In the genomic region with DNA sequence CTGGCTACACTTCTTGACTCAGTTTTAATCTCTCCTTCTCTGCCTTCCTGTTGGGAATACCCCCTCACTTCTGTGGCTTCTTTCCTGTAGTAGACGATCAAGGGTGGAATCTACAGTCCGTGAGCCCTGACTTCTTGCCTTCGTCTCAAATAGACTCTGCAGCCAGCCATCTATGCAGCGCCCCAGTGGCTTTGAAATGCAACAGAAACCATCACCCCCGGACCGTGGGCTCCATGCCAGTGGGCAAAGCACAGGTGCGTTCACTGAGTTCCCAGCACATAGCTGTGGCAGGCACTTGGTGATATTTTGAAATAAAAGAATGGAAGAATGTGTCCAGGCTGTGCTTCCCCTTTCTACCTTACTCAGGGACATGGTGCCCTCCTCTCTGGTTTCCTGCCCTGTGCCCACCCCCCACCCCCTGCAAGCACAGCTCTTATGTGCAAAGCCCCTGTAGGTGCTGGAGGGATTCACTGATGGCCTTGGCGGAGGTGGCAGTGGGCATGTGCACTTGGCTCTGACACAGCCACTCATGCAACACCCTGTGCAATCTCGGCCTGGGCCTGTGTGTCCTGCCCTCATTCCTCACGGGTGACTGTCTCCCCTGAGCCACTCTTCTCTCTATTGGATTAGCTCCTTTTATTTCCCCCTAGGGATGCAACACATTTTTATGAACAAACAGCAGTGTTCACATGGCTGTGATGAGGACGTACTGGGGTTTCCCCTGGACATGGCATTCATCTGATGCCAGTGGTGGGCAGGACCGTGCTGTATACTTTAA, we compare ENCODE assay signal across 11 cellular contexts. TPM values are rescaled to one million over a fixed set of nuclear protein-coding genes. Genes with fewer than 3 reads are reported as not detected.
A peak's percentile ranks its signal among the peaks of the same experiment; 100 is the strongest.
DNase-seq lines count a peak whose midpoint lies in the region; ATAC-seq, FAIRE-seq and TF ChIP-seq lines count a peak whose summit lies in the region.
"Had no signal": no experiment of that assay in that cellular context is flagged by ENCODE, and none has a peak within 500 bp of the region (broad histone marks: within the 10 kb centered on the region; RNA-seq: fewer than 3 reads in every experiment).

No MANE protein-coding gene starts in this region.

- CTCF ChIA-PET in H1 (lab: Charles Lee; ENCODE audit: partially characterized antibody): interaction anchor here (0.6 to 13.5 kb wide), 11 partner anchors 11 to 447 kb away, joined by 3 to 187 read pairs (median 11); a partner anchor contains a TSS

- H3K36me3 ChIP-seq in BLaER1 treated with 17β-estradiol and CSF1 and Interleukin-3, amounts not matched to agents 10 nM and 100 nM: no peaks in the 10 kb centered on the region
- no peaks in the 10 kb centered on the region for H3K36me3 ChIP-seq in H1 (ENCODE audit: control insufficient read depth in 2 of 4, insufficient read depth in 4 of 4, low read length in 3 of 4)
- H3K36me3 ChIP-seq: ascending aorta had no signal

- H3K14ac ChIP-seq in H1 (ENCODE audit: insufficient read length): no peak overlapping the region

- peak overlapping the region; percentile 96 for H2BK15ac ChIP-seq in H1 (ENCODE audit: low read length)

- no peaks in the 10 kb centered on the region for H4K20me1 ChIP-seq in BLaER1 treated with 17β-estradiol and CSF1 and Interleukin-3, amounts not matched to agents 10 nM and 100 nM
- H4K20me1 ChIP-seq in H1 (replicated peaks in 1 of 2; ENCODE audit: control insufficient read depth in 1 of 2, insufficient read depth in 2 of 2, low read length in 2 of 2): no peaks in the 10 kb centered on the region

- no peak for ATAC-seq in activated T-helper 17 cell treated with anti-CD3 and anti-CD28 coated beads, Interleukin-2, amount 50 U/mL, for 72 hours (replicated peaks)

- H3K9me3 ChIP-seq in BLaER1 treated with 17β-estradiol and CSF1 and Interleukin-3, amounts not matched to agents 10 nM and 100 nM (replicated peaks in 1 of 11): no peaks in the 10 kb centered on the region
- H3K9me3 ChIP-seq in H1 (ENCODE audit: insufficient read depth in 2 of 2, low read depth in 1 of 2, low read length in 1 of 2): no peaks in the 10 kb centered on the region
- H3K9me3 ChIP-seq: ascending aorta had no signal

- H2AK5ac ChIP-seq in H1 (ENCODE audit: low read depth, low read length): no peak overlapping the region; the same call in 1 of the 2 replicates

- no peak for TF ChIP-seq CTCF in H1 (IDR thresholded peaks at IDR 0.05; ENCODE audit: control extremely low read depth in 1 of 3, insufficient read depth in 1 of 3, low read depth in 1 of 3, low read length in 3 of 3)
- no peak for TF ChIP-seq CTCF in mesothelial cell of epicardium (IDR thresholded peaks at IDR 0.05; ENCODE audit: unreplicated experiment)

- H2AFZ ChIP-seq in H1 (ENCODE audit: low read length): peak overlapping the region; percentile 88; the same call in 1 of the 2 replicates

- peak overlapping the region; percentile 34; the same call in 1 of the 2 replicates for H2BK20ac ChIP-seq in H1 (ENCODE audit: low read length)

- FAIRE-seq in H1 (lab: Jason Lieb, UNC) (no peak), GM12891 (lab: Jason Lieb, UNC) (no peak)
- FAIRE-seq: TTC549 had no signal

- H3K9me3 Mint-ChIP-seq in mesothelial cell of epicardium: no peaks in the 10 kb centered on the region
- no peaks in the 10 kb centered on the region for H3K9me3 Mint-ChIP-seq in activated T-helper 17 cell treated with anti-CD3 and anti-CD28 coated beads, Interleukin-2, amount 50 U/mL, for 72 hours

- H3K79me1 ChIP-seq in H1 (ENCODE audit: low read depth, low read length): no peaks in the 10 kb centered on the region

- H3K56ac ChIP-seq in H1 (replicated peaks; ENCODE audit: insufficient read length, low read depth, low read length): no peak overlapping the region

- DNase-seq in NCI-H226: peak; percentile 56
- DNase-seq in H1 (ENCODE audit: low read depth in 1 of 2, low spot score in 2 of 2): no peak
- DNase-seq in mesothelial cell of epicardium (ENCODE audit: low spot score in 2 of 2, unreplicated experiment in 2 of 2): no peak
- DNase-seq in NCI-H2081 (lab: John Stamatoyannopoulos, UW): no peak
- no peak for DNase-seq in GM12891 (ENCODE audit: insufficient read length, low spot score)
- DNase-seq in COLO668 (lab: John Stamatoyannopoulos, UW; ENCODE audit: unreplicated experiment): no peak

- H3K4me3 ChIP-seq in BLaER1 treated with 17β-estradiol and CSF1 and Interleukin-3, amounts not matched to agents 10 nM and 100 nM: no peak overlapping the region
- no peak overlapping the region for H3K4me3 ChIP-seq in H1 (ENCODE audit: extremely low read depth in 1 of 4, insufficient read depth in 2 of 4, low read depth in 3 of 4, low read length in 4 of 4)
- H3K4me3 ChIP-seq: ascending aorta had no signal

- H4K91ac ChIP-seq in H1 (replicated peaks; ENCODE audit: insufficient read length, low read length): peak overlapping the region; percentile 67

- H3K23ac ChIP-seq in H1 (ENCODE audit: insufficient read length): no peak overlapping the region

- no peak for TF ChIP-seq EP300 in H1 (IDR thresholded peaks at IDR 0.05; ENCODE audit: borderline replicate concordance in 1 of 2, low read depth in 2 of 2, low read length in 2 of 2)

- H3K23me2 ChIP-seq in H1 (ENCODE audit: low read depth, low read length): no peaks in the 10 kb centered on the region

- WGBS in H1 (ENCODE audit: extremely low coverage in 1 of 2, insufficient coverage in 1 of 2, insufficient read length in 1 of 2, insufficient replicate concordance in 2 of 2, low coverage in 1 of 2, low lambda C conversion rate in 2 of 2, missing lambda C conversion rate in 1 of 2), 2 experiments: 93% methylated on average over 12 of the region's 12 CpGs; no CpG with 5 or more reads in 1 of the 2 experiments

- peaks cover 21% of the 10 kb centered on the region for H3K27me3 Mint-ChIP-seq in mesothelial cell of epicardium (ENCODE audit: low read depth)
- H3K27me3 Mint-ChIP-seq in activated T-helper 17 cell treated with anti-CD3 and anti-CD28 coated beads, Interleukin-2, amount 50 U/mL, for 72 hours: no peaks in the 10 kb centered on the region

- POLR2A ChIA-PET in H1 (lab: Charles Lee; ENCODE audit: partially characterized antibody): interaction anchor here (68.5 kb wide), 1 partner anchor 43 kb away, joined by 2251 read pairs; a partner anchor contains a TSS

- H2BK120ac ChIP-seq in H1 (replicated peaks; ENCODE audit: low read depth, low read length): no peak overlapping the region

- no peak overlapping the region for H3K4ac ChIP-seq in H1 (replicated peaks; ENCODE audit: insufficient read length, low read depth, low read length)

- H2BK5ac ChIP-seq in H1 (ENCODE audit: low read depth, low read length): no peak overlapping the region

- H3K27ac ChIP-seq in BLaER1 treated with 17β-estradiol and CSF1 and Interleukin-3, amounts not matched to agents 10 nM and 100 nM: no peak overlapping the region
- H3K27ac ChIP-seq in H1 (ENCODE audit: low read depth, low read length): no peak overlapping the region
- H3K27ac ChIP-seq: ascending aorta had no signal

- peak overlapping the region; percentile 45; the same call in 1 of the 2 replicates for H4K8ac ChIP-seq in H1 (ENCODE audit: extremely low read depth, insufficient read depth, low read length)

- peak overlapping the region; percentile 40 for H3K27ac Mint-ChIP-seq in mesothelial cell of epicardium
- H3K27ac Mint-ChIP-seq in activated T-helper 17 cell treated with anti-CD3 and anti-CD28 coated beads, Interleukin-2, amount 50 U/mL, for 72 hours: no peak overlapping the region

- no peaks in the 10 kb centered on the region for H3K27me3 ChIP-seq in BLaER1 treated with 17β-estradiol and CSF1 and Interleukin-3, amounts not matched to agents 10 nM and 100 nM
- no peaks in the 10 kb centered on the region; a peak in 1 of 7 replicates for H3K27me3 ChIP-seq in H1 (replicated peaks in 1 of 4; ENCODE audit: control insufficient read depth in 3 of 4, extremely low read depth in 1 of 4, insufficient read depth in 3 of 4, low read length in 3 of 4)
- H3K27me3 ChIP-seq: ascending aorta had no signal

- H3K4me3 Mint-ChIP-seq in mesothelial cell of epicardium: no peak overlapping the region
- H3K4me3 Mint-ChIP-seq in activated T-helper 17 cell treated with anti-CD3 and anti-CD28 coated beads, Interleukin-2, amount 50 U/mL, for 72 hours: no peak overlapping the region

- H3K4me2 ChIP-seq in BLaER1 treated with 17β-estradiol and CSF1 and Interleukin-3, amounts not matched to agents 10 nM and 100 nM: peak overlapping the region in 10 of 11 experiments; percentile 21 to 67 (median 38); a peak in 15 of 22 replicates
- no peak overlapping the region for H3K4me2 ChIP-seq in H1 (ENCODE audit: insufficient read depth in 1 of 2, low read depth in 2 of 2, low read length in 2 of 2)

- no peak overlapping the region for H2BK12ac ChIP-seq in H1 (ENCODE audit: low read depth, low read length)

- no peaks in the 10 kb centered on the region for H3K79me2 ChIP-seq in H1 (ENCODE audit: control insufficient read depth in 1 of 2, insufficient read depth in 2 of 2, low read length in 2 of 2)

- no peak for TF ChIP-seq RAD21 in H1 (IDR thresholded peaks at IDR 0.05 in 1 of 2, conservative IDR thresholded peaks at IDR 0.05 in 1 of 2; ENCODE audit: low read depth in 2 of 2, low read length in 2 of 2)

- H4K5ac ChIP-seq in H1 (ENCODE audit: insufficient read length, low read depth, low read length): no peak overlapping the region

- H3K4me1 Mint-ChIP-seq in mesothelial cell of epicardium: peaks cover 36% of the 10 kb centered on the region
- H3K4me1 Mint-ChIP-seq in activated T-helper 17 cell treated with anti-CD3 and anti-CD28 coated beads, Interleukin-2, amount 50 U/mL, for 72 hours: peaks cover 5% of the 10 kb centered on the region

- no peak overlapping the region for H3K18ac ChIP-seq in H1 (ENCODE audit: extremely low read depth, low read length)

- peaks cover 24 to 33% (median 27%) of the 10 kb centered on the region in 10 experiments; a peak in 19 of 20 replicates for H3K4me1 ChIP-seq in BLaER1 treated with 17β-estradiol and CSF1 and Interleukin-3, amounts not matched to agents 10 nM and 100 nM
- H3K4me1 ChIP-seq in H1 (replicated peaks in 1 of 4; ENCODE audit: control insufficient read depth in 3 of 4, insufficient read depth in 4 of 4, low read length in 3 of 4): peaks cover 0 to 3% (median 0%) of the 10 kb centered on the region in 4 experiments; a peak in 2 of 7 replicates

- no peak overlapping the region for H3K9ac ChIP-seq in BLaER1 treated with 17β-estradiol and CSF1 and Interleukin-3, amounts not matched to agents 10 nM and 100 nM
- no peak overlapping the region for H3K9ac ChIP-seq in H1 (replicated peaks in 1 of 4; ENCODE audit: extremely low read depth in 1 of 4, low read depth in 3 of 4, low read length in 3 of 4)

- TF ChIP-seq POLR2A in H1 (IDR thresholded peaks at IDR 0.05; ENCODE audit: control extremely low read depth in 1 of 2, low read depth in 2 of 2, low read length in 2 of 2): no peak
- TF ChIP-seq POLR2A in GM12891 (IDR thresholded peaks at IDR 0.05; ENCODE audit: low read depth, low read length): no peak

- no peaks in the 10 kb centered on the region for H3K36me3 Mint-ChIP-seq in mesothelial cell of epicardium
- H3K36me3 Mint-ChIP-seq in activated T-helper 17 cell treated with anti-CD3 and anti-CD28 coated beads, Interleukin-2, amount 50 U/mL, for 72 hours (ENCODE audit: low read depth): no peaks in the 10 kb centered on the region

RNA-seq across cellular contexts. Expression of a gene that starts 5.5 kb away (rescaled TPM):
- not detected in 2 replicates for total RNA-seq in H1 (2021; fragmentation: NEBNext Ultra II Directional; extraction: Animal tissue kit (Norgen Biotek cat#: 25700))
- polyA plus RNA-seq in H1 (2011; rRNA removed): not detected in 2 replicates
- not detected for polyA plus RNA-seq in H1 (2011; cell fraction: cytosol; rRNA removed)
- polyA plus RNA-seq in H1 (2011; cell fraction: nucleus; rRNA removed): not detected
- polyA plus RNA-seq in H1 (2012, experiment 1 of 2): not detected in 4 replicates
- not detected for polyA plus RNA-seq in H1 (2012, experiment 2 of 2)
- polyA plus RNA-seq in H1 (2013, experiment 1 of 2): not detected
- polyA plus RNA-seq in H1 (2013, experiment 2 of 2): not detected
- not detected in 2 replicates for polyA minus RNA-seq in H1 (2011; rRNA and poly(A)+ RNA removed)
- polyA minus RNA-seq in H1 (2011; cell fraction: cytosol; rRNA and poly(A)+ RNA removed): not detected
- polyA minus RNA-seq in H1 (2011; cell fraction: nucleus; rRNA and poly(A)+ RNA removed): not detected
- total RNA-seq in mesothelial cell of epicardium: not detected in 3 replicates
- not detected for total RNA-seq in activated T-helper 17 cell treated with anti-CD3 and anti-CD28 coated beads, Interleukin-2, amount 50 U/mL, for 72 hours
- not detected for polyA plus RNA-seq in GM12891 (2012; ENCODE audit: low read depth, missing spikeins)
- total RNA-seq: ascending aorta, fibroblast of lung had no signal
- polyA plus RNA-seq: fibroblast of lung had no signal

RNA-seq across cellular contexts. Expression of a gene that starts 11.2 kb away (rescaled TPM):
- total RNA-seq in H1 (2021; fragmentation: NEBNext Ultra II Directional; extraction: Animal tissue kit (Norgen Biotek cat#: 25700)): 0.36 and 0.52 TPM in 2 replicates
- 0.12 and 0.30 TPM in 2 replicates for polyA plus RNA-seq in H1 (2011; rRNA removed)
- 0.37 TPM for polyA plus RNA-seq in H1 (2011; cell fraction: cytosol; rRNA removed)
- 1.7 TPM for polyA plus RNA-seq in H1 (2011; cell fraction: nucleus; rRNA removed)
- polyA plus RNA-seq in H1 (2012, experiment 1 of 2): 0.20 to 0.64 TPM (median 0.48 TPM) in 4 replicates
- polyA plus RNA-seq in H1 (2012, experiment 2 of 2): not detected
- polyA plus RNA-seq in H1 (2013, experiment 1 of 2): 0.12 TPM
- 0.55 TPM for polyA plus RNA-seq in H1 (2013, experiment 2 of 2)
- polyA minus RNA-seq in H1 (2011; rRNA and poly(A)+ RNA removed): 0.09 TPM in 1 of 2 replicates, not detected in the other
- not detected for polyA minus RNA-seq in H1 (2011; cell fraction: cytosol; rRNA and poly(A)+ RNA removed)
- not detected for polyA minus RNA-seq in H1 (2011; cell fraction: nucleus; rRNA and poly(A)+ RNA removed)
- total RNA-seq in mesothelial cell of epicardium: 0.29 to 1.1 TPM (median 0.72 TPM) in 3 replicates
- total RNA-seq in activated T-helper 17 cell treated with anti-CD3 and anti-CD28 coated beads, Interleukin-2, amount 50 U/mL, for 72 hours: not detected
- polyA plus RNA-seq in GM12891 (2012; ENCODE audit: low read depth, missing spikeins): not detected
- total RNA-seq: ascending aorta had no signal

RNA-seq across cellular contexts. Expression of a gene that starts 13.1 kb away (rescaled TPM):
- total RNA-seq in H1 (2021; fragmentation: NEBNext Ultra II Directional; extraction: Animal tissue kit (Norgen Biotek cat#: 25700)): not detected in 2 replicates
- 0.11 and 0.58 TPM in 2 replicates for polyA plus RNA-seq in H1 (2011; rRNA removed)
- 0.39 TPM for polyA plus RNA-seq in H1 (2011; cell fraction: cytosol; rRNA removed)
- 1.4 TPM for polyA plus RNA-seq in H1 (2011; cell fraction: nucleus; rRNA removed)
- polyA plus RNA-seq in H1 (2012, experiment 1 of 2): 0.52 to 0.62 TPM (median 0.57 TPM) in 3 of 4 replicates, not detected in the other
- 0.21 TPM for polyA plus RNA-seq in H1 (2012, experiment 2 of 2)
- polyA plus RNA-seq in H1 (2013, experiment 1 of 2): 1.6 TPM
- polyA plus RNA-seq in H1 (2013, experiment 2 of 2): 1.6 TPM
- not detected in 2 replicates for polyA minus RNA-seq in H1 (2011; rRNA and poly(A)+ RNA removed)
- not detected for polyA minus RNA-seq in H1 (2011; cell fraction: cytosol; rRNA and poly(A)+ RNA removed)
- polyA minus RNA-seq in H1 (2011; cell fraction: nucleus; rRNA and poly(A)+ RNA removed): not detected
- not detected in 3 replicates for total RNA-seq in mesothelial cell of epicardium
- total RNA-seq in activated T-helper 17 cell treated with anti-CD3 and anti-CD28 coated beads, Interleukin-2, amount 50 U/mL, for 72 hours: not detected
- not detected for polyA plus RNA-seq in GM12891 (2012; ENCODE audit: low read depth, missing spikeins)
- total RNA-seq: fibroblast of lung had no signal
- polyA plus RNA-seq: fibroblast of lung had no signal

RNA-seq across cellular contexts. Expression of a gene that starts 13.4 kb away (rescaled TPM):
- not detected in 2 replicates for total RNA-seq in H1 (2021; fragmentation: NEBNext Ultra II Directional; extraction: Animal tissue kit (Norgen Biotek cat#: 25700))
- 0.06 TPM in 1 of 2 replicates, not detected in the other for polyA plus RNA-seq in H1 (2011; rRNA removed)
- not detected for polyA plus RNA-seq in H1 (2011; cell fraction: cytosol; rRNA removed)
- polyA plus RNA-seq in H1 (2011; cell fraction: nucleus; rRNA removed): 0.30 TPM
- not detected in 4 replicates for polyA plus RNA-seq in H1 (2012, experiment 1 of 2)
- not detected for polyA plus RNA-seq in H1 (2012, experiment 2 of 2)
- 0.06 TPM for polyA plus RNA-seq in H1 (2013, experiment 1 of 2)
- not detected for polyA plus RNA-seq in H1 (2013, experiment 2 of 2)
- 0.25 TPM in 1 of 2 replicates, not detected in the other for polyA minus RNA-seq in H1 (2011; rRNA and poly(A)+ RNA removed)
- 1.0 TPM for polyA minus RNA-seq in H1 (2011; cell fraction: cytosol; rRNA and poly(A)+ RNA removed)
- polyA minus RNA-seq in H1 (2011; cell fraction: nucleus; rRNA and poly(A)+ RNA removed): not detected
- total RNA-seq in mesothelial cell of epicardium: not detected in 3 replicates
- not detected for total RNA-seq in activated T-helper 17 cell treated with anti-CD3 and anti-CD28 coated beads, Interleukin-2, amount 50 U/mL, for 72 hours
- not detected for polyA plus RNA-seq in GM12891 (2012; ENCODE audit: low read depth, missing spikeins)
- total RNA-seq: ascending aorta, fibroblast of lung had no signal
- polyA plus RNA-seq: fibroblast of lung had no signal

RNA-seq across cellular contexts. Expression of a gene that starts 31.8 kb away (rescaled TPM):
- total RNA-seq in H1 (2021; fragmentation: NEBNext Ultra II Directional; extraction: Animal tissue kit (Norgen Biotek cat#: 25700)): 38.0 and 38.2 TPM in 2 replicates
- polyA plus RNA-seq in H1 (2011; rRNA removed): 20.9 and 32.8 TPM in 2 replicates
- polyA plus RNA-seq in H1 (2011; cell fraction: cytosol; rRNA removed): 50.9 TPM
- 138 TPM for polyA plus RNA-seq in H1 (2011; cell fraction: nucleus; rRNA removed)
- polyA plus RNA-seq in H1 (2012, experiment 1 of 2): 36.7 to 61.3 TPM (median 50.8 TPM) in 4 replicates
- 19.0 TPM for polyA plus RNA-seq in H1 (2012, experiment 2 of 2)
- 19.9 TPM for polyA plus RNA-seq in H1 (2013, experiment 1 of 2)
- 17.6 TPM for polyA plus RNA-seq in H1 (2013, experiment 2 of 2)
- polyA minus RNA-seq in H1 (2011; rRNA and poly(A)+ RNA removed): 29.0 and 29.1 TPM in 2 replicates
- 20.8 TPM for polyA minus RNA-seq in H1 (2011; cell fraction: cytosol; rRNA and poly(A)+ RNA removed)
- polyA minus RNA-seq in H1 (2011; cell fraction: nucleus; rRNA and poly(A)+ RNA removed): 43.1 TPM
- total RNA-seq in mesothelial cell of epicardium: 33.9 to 36.6 TPM (median 34.5 TPM) in 3 replicates
- 10 to 100 TPM; 52.4 to 85.5 TPM for total RNA-seq in activated T-helper 17 cell treated with anti-CD3 and anti-CD28 coated beads, Interleukin-2, amount 50 U/mL, for 72 hours
- polyA plus RNA-seq in GM12891 (2012; ENCODE audit: low read depth, missing spikeins): 28.3 TPM

Comparison
In these comparisons a context has a peak if more than half of its experiments do, and no peak if none do; other contexts are left out.
1. H3K4me2 ChIP-seq: peak in BLaER1 treated with 17β-estradiol and CSF1 and Interleukin-3, amounts not matched to agents 10 nM and 100 nM (10 of 11); none in H1 (0 of 2).